In the genomic region with DNA sequence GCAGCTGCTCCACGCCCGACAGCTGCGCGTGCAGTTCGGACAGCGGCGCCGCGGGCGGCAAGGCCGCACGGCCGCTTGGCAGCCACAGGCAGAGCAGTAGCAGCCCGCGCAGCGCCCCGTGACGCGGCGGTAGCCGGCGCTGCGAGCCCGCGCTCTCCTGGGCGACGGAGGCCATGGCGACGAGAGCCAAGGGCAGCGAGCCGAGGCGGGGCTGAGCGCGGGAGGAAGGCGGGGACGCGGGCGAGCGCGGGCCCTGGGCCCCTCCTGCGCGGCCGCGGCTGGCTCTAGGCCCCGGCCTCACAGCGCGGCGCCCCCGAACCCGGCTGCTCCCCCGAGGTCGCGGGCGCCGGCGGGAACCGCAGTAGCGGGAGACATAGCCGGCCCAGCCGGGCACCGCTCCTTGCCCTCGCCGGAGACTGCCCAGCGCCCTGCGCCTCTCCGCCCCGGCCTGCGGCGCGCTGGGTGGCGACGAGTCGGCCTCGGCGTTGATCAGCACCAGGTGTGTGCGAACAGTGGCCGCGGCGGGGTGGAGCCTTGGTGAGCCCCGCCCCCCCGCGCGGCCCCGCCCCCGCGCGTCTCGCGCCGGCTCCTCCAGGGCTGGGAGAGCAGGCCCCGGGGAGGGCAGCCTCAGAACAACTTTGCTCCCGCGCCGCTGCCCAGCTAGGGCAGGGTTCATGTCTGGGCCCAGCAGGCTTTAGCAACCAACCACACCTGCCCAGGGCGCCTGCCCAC, we compare ENCODE assay signal across 1 cellular context.
TF ChIP-seq lines count a peak whose summit lies in the region.

A gene with protein sequence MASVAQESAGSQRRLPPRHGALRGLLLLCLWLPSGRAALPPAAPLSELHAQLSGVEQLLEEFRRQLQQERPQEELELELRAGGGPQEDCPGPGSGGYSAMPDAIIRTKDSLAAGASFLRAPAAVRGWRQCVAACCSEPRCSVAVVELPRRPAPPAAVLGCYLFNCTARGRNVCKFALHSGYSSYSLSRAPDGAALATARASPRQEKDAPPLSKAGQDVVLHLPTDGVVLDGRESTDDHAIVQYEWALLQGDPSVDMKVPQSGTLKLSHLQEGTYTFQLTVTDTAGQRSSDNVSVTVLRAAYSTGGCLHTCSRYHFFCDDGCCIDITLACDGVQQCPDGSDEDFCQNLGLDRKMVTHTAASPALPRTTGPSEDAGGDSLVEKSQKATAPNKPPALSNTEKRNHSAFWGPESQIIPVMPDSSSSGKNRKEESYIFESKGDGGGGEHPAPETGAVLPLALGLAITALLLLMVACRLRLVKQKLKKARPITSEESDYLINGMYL (minus strand): TSS at position 514 of the 732 bp plus-strand sequence. CDS start 339 bp downstream, at position 175.

TF ChIP-seq in GM12878, 131 proteins besides CTCF, POLR2A, EP300 and RAD21 (continued from another document):
- TF ChIP-seq, protein P1, sequence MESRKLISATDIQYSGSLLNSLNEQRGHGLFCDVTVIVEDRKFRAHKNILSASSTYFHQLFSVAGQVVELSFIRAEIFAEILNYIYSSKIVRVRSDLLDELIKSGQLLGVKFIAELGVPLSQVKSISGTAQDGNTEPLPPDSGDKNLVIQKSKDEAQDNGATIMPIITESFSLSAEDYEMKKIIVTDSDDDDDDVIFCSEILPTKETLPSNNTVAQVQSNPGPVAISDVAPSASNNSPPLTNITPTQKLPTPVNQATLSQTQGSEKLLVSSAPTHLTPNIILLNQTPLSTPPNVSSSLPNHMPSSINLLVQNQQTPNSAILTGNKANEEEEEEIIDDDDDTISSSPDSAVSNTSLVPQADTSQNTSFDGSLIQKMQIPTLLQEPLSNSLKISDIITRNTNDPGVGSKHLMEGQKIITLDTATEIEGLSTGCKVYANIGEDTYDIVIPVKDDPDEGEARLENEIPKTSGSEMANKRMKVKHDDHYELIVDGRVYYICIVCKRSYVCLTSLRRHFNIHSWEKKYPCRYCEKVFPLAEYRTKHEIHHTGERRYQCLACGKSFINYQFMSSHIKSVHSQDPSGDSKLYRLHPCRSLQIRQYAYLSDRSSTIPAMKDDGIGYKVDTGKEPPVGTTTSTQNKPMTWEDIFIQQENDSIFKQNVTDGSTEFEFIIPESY (IDR thresholded peaks at IDR 0.05), result no peak
- TF ChIP-seq IRF4 (IDR thresholded peaks at IDR 0.05; ENCODE audit: low read depth, low read length), result no peak
- TF ChIP-seq NR2C1 (IDR thresholded peaks at IDR 0.05), result no peak
- TF ChIP-seq, protein P2, sequence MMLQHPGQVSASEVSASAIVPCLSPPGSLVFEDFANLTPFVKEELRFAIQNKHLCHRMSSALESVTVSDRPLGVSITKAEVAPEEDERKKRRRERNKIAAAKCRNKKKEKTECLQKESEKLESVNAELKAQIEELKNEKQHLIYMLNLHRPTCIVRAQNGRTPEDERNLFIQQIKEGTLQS (IDR thresholded peaks at IDR 0.05; ENCODE audit: borderline replicate concordance, extremely low read depth, low read depth, low read length), result no peak
- TF ChIP-seq, protein P3, sequence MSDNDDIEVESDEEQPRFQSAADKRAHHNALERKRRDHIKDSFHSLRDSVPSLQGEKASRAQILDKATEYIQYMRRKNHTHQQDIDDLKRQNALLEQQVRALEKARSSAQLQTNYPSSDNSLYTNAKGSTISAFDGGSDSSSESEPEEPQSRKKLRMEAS (IDR thresholded peaks at IDR 0.05; ENCODE audit: low read depth, low read length), result no peak
- TF ChIP-seq, protein P4, sequence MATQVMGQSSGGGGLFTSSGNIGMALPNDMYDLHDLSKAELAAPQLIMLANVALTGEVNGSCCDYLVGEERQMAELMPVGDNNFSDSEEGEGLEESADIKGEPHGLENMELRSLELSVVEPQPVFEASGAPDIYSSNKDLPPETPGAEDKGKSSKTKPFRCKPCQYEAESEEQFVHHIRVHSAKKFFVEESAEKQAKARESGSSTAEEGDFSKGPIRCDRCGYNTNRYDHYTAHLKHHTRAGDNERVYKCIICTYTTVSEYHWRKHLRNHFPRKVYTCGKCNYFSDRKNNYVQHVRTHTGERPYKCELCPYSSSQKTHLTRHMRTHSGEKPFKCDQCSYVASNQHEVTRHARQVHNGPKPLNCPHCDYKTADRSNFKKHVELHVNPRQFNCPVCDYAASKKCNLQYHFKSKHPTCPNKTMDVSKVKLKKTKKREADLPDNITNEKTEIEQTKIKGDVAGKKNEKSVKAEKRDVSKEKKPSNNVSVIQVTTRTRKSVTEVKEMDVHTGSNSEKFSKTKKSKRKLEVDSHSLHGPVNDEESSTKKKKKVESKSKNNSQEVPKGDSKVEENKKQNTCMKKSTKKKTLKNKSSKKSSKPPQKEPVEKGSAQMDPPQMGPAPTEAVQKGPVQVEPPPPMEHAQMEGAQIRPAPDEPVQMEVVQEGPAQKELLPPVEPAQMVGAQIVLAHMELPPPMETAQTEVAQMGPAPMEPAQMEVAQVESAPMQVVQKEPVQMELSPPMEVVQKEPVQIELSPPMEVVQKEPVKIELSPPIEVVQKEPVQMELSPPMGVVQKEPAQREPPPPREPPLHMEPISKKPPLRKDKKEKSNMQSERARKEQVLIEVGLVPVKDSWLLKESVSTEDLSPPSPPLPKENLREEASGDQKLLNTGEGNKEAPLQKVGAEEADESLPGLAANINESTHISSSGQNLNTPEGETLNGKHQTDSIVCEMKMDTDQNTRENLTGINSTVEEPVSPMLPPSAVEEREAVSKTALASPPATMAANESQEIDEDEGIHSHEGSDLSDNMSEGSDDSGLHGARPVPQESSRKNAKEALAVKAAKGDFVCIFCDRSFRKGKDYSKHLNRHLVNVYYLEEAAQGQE (IDR thresholded peaks at IDR 0.05; ENCODE audit: low read depth, low read length), result peak; percentile 83
- no peak for TF ChIP-seq BACH1 (IDR thresholded peaks at IDR 0.05; ENCODE audit: borderline replicate concordance)
- no peak for TF ChIP-seq SPI1 (IDR thresholded peaks at IDR 0.05; ENCODE audit: borderline replicate concordance, insufficient read depth, low read depth, low read length)
- 0 out of 2 replicates have a peak, but pooled peaks have one; percentile 40 for TF ChIP-seq DPF2 (IDR thresholded peaks at IDR 0.05)
- TF ChIP-seq EGR1 (IDR thresholded peaks at IDR 0.05; ENCODE audit: borderline replicate concordance in 1 of 2, low read depth in 2 of 2, low read length in 2 of 2), result peak in 1 of 2 experiments; percentile 56; a peak in 2 of 3 replicates
- no peak for TF ChIP-seq TAF1 (IDR thresholded peaks at IDR 0.05; ENCODE audit: borderline replicate concordance, low read depth, low read length)
- TF ChIP-seq STAT1 (conservative IDR thresholded peaks at IDR 0.05), result no peak
- TF ChIP-seq RB1 (IDR thresholded peaks at IDR 0.05; ENCODE audit: borderline replicate concordance), result no peak
- TF ChIP-seq EED (IDR thresholded peaks at IDR 0.05; ENCODE audit: low read depth), result no peak
- peak; percentile 49 for TF ChIP-seq GATAD2B (conservative IDR thresholded peaks at IDR 0.05; ENCODE audit: low read depth)
- TF ChIP-seq POLR2AphosphoS2 (IDR thresholded peaks at IDR 0.05; ENCODE audit: low read depth, low read length), result no peak
- no peak for TF ChIP-seq SRF (IDR thresholded peaks at IDR 0.05; ENCODE audit: low read depth in 2 of 2, low read length in 2 of 2)
- no peak for TF ChIP-seq BMI1 (IDR thresholded peaks at IDR 0.05; ENCODE audit: borderline replicate concordance)
- TF ChIP-seq ASH2L (IDR thresholded peaks at IDR 0.05; ENCODE audit: borderline replicate concordance, low read depth), result no peak
- no peak for TF ChIP-seq RCOR1 (conservative IDR thresholded peaks at IDR 0.05; ENCODE audit: low read depth, low read length)
- no peak for TF ChIP-seq EZH2 (IDR thresholded peaks at IDR 0.05; ENCODE audit: borderline replicate concordance, control insufficient read depth, low read depth, low read length)
- TF ChIP-seq PML (IDR thresholded peaks at IDR 0.05; ENCODE audit: low read length), result no peak
- TF ChIP-seq ZSCAN29 (IDR thresholded peaks at IDR 0.05), result no peak
- TF ChIP-seq RAD51 (IDR thresholded peaks at IDR 0.05), result no peak
